ENCODE assay signal across 13 cellular contexts in genomic region chrX:71542825-71543224, GRCh38. TPM values are rescaled to one million over a fixed set of nuclear protein-coding genes. Genes with fewer than 3 reads are reported as not detected.
DNase-seq lines count a peak whose midpoint lies in the region; ATAC-seq and TF ChIP-seq lines count a peak whose summit lies in the region.
"Had no signal": no experiment of that assay in that cellular context is flagged by ENCODE, and none has a peak within 500 bp of the region (broad histone marks: within the 10 kb centered on the region; RNA-seq: fewer than 3 reads in every experiment).

No MANE protein-coding gene starts in this region.

- H2AFZ ChIP-seq in PC-3 (ENCODE audit: low read length), result no peak overlapping the region

- no peak for ATAC-seq in activated CD4-positive, alpha-beta T cell treated with anti-CD3 and anti-CD28 coated beads for 36 hours
- ATAC-seq in PC-3 (peak; percentile 24), body of pancreas (peak; percentile 25), psoas muscle (peak; percentile 60 to 74 (median 71))

- TF ChIP-seq POLR2A in body of pancreas (IDR thresholded peaks at IDR 0.05), result no peak

- peaks cover 58% of the 10 kb centered on the region for H3K36me3 ChIP-seq in PC-3 (ENCODE audit: low read depth, low read length)
- peaks cover 0 to 3% of the 10 kb centered on the region in 2 donors for H3K36me3 ChIP-seq in body of pancreas (replicated peaks in 1 of 2; ENCODE audit: insufficient read depth in 1 of 2, low read depth in 2 of 2)
- peaks cover 0 to 40% of the 10 kb centered on the region in 2 donors for H3K36me3 ChIP-seq in psoas muscle (ENCODE audit: insufficient read depth in 1 of 2, low read depth in 1 of 2)

- WGBS in body of pancreas, 2 donors, result 62 to 72% methylated on average over 2 of the region's 2 CpGs
- WGBS in psoas muscle, 3 donors, result 50 to 73% (median 53%) methylated on average over 2 of the region's 2 CpGs

- peaks cover 60% of the 10 kb centered on the region for H3K4me1 Mint-ChIP-seq in activated CD4-positive, alpha-beta T cell treated with anti-CD3 and anti-CD28 coated beads for 36 hours
- peaks cover 3% of the 10 kb centered on the region for H3K4me1 Mint-ChIP-seq in progenitor cell of endocrine pancreas (ENCODE audit: low read depth)

- no peak for TF ChIP-seq CTCF in PC-3 (conservative IDR thresholded peaks at IDR 0.05; ENCODE audit: low read depth, low read length)
- TF ChIP-seq CTCF in body of pancreas (IDR thresholded peaks at IDR 0.05), result no peak
- no peak for TF ChIP-seq CTCF in psoas muscle (IDR thresholded peaks at IDR 0.05)
- no peak for TF ChIP-seq CTCF in progenitor cell of endocrine pancreas (IDR thresholded peaks at IDR 0.05; ENCODE audit: unreplicated experiment)

- no peaks in the 10 kb centered on the region for H3K27me3 ChIP-seq in PC-3 (ENCODE audit: low read length)
- no peaks in the 10 kb centered on the region for H3K27me3 ChIP-seq in body of pancreas
- H3K27me3 ChIP-seq in psoas muscle (ENCODE audit: insufficient read depth in 3 of 3, low read length in 2 of 3), result peaks cover 0 to 3% (median 0%) of the 10 kb centered on the region in 3 donors

- BruUV-seq in PC-3 (replicated peaks; lab: Mats Ljungman, UMichigan), result TSS peak; percentile 57

- no peak for DNase-seq in activated CD4-positive, alpha-beta T cell treated with anti-CD3 and anti-CD28 coated beads for 36 hours
- no peak for DNase-seq in activated CD4-positive, alpha-beta T cell treated with anti-CD3 and anti-CD28 coated beads for 1 hour
- peak; percentile 20 for DNase-seq in PC-3
- no peak for DNase-seq in body of pancreas
- no peak for DNase-seq in psoas muscle
- DNase-seq in stimulated activated CD4-positive, alpha-beta T cell treated with anti-CD3 and anti-CD28 coated beads, Interleukin-12 subunit alpha, Interleukin-12 subunit beta, amount 100 ng/mL, for 4 hours, result no peak
- no peak for DNase-seq in progenitor cell of endocrine pancreas (ENCODE audit: low spot score, unreplicated experiment)
- DNase-seq in COR-L47 (lab: John Stamatoyannopoulos, UW), result no peak
- DNase-seq: amygdala; effector memory CD4-positive, alpha-beta T cell; NCI-H345; SIG-M5 had no signal

- H3K4me3 ChIP-seq in PC-3 (ENCODE audit: low read length) (peak overlapping the region; percentile 47), body of pancreas (no peak overlapping the region), psoas muscle (no peak overlapping the region)
- H3K4me3 ChIP-seq: tibial nerve had no signal

- H3K9me3 ChIP-seq in PC-3 (ENCODE audit: low read length) (no peaks in the 10 kb centered on the region), body of pancreas (no peaks in the 10 kb centered on the region), psoas muscle (no peaks in the 10 kb centered on the region)
- H3K9me3 ChIP-seq: tibial nerve had no signal

- peak overlapping the region; percentile 27; the same call in 1 of the 2 replicates for H3K9ac ChIP-seq in PC-3 (ENCODE audit: low read length)

- peak overlapping the region; percentile 87 for H3K27ac ChIP-seq in PC-3 (ENCODE audit: low read length)
- peak overlapping the region in 3 of 4 donors; percentile 25 to 62 (median 43) for H3K27ac ChIP-seq in body of pancreas
- H3K27ac ChIP-seq in psoas muscle, result peak overlapping the region; percentile 61

- intact Hi-C loops in activated CD4-positive, alpha-beta T cell treated with anti-CD3 and anti-CD28 coated beads for 36 hours (cut with DNase I, micrococcal nuclease), result no loop called here
- intact Hi-C loops in PC-3 (cut with micrococcal nuclease), result loop anchor here (1.0 kb wide), 2 partner anchors 11 to 61 kb away; no protein-coding TSS in a partner anchor
- intact Hi-C loops in body of pancreas (cut with DNase I), result no loop called here
- intact Hi-C loops in psoas muscle (cut with DNase I), result no loop called here

- POLR2A ChIA-PET in activated CD4-positive, alpha-beta T cell treated with anti-CD3 and anti-CD28 coated beads for 36 hours (lab: Charles Lee), result interaction anchor here (0.9 to 6.1 kb wide), 2 partner anchors 10 to 97 kb away, joined by 3 to 56 read pairs; partner anchors contain the start of gene OGT
- POLR2A ChIA-PET in PC-3 (lab: Charles Lee; ENCODE audit: unreplicated experiment), result interaction anchor here (1.0 kb wide), 1 partner anchor 8 kb away, joined by 12 read pairs; no protein-coding TSS in a partner anchor

- H3K27ac Mint-ChIP-seq in activated CD4-positive, alpha-beta T cell treated with anti-CD3 and anti-CD28 coated beads for 36 hours, result peak overlapping the region; percentile 98
- H3K27ac Mint-ChIP-seq in progenitor cell of endocrine pancreas, result no peak overlapping the region

- no peaks in the 10 kb centered on the region for H3K9me2 ChIP-seq in PC-3 (replicated peaks; ENCODE audit: low read length)

- H3K36me3 Mint-ChIP-seq in activated CD4-positive, alpha-beta T cell treated with anti-CD3 and anti-CD28 coated beads for 36 hours (ENCODE audit: low read depth), result peaks cover 75% of the 10 kb centered on the region
- peaks cover 11% of the 10 kb centered on the region for H3K36me3 Mint-ChIP-seq in progenitor cell of endocrine pancreas (ENCODE audit: insufficient read depth)

- CTCF ChIA-PET in activated CD4-positive, alpha-beta T cell treated with anti-CD3 and anti-CD28 coated beads for 36 hours (lab: Charles Lee), result interaction anchor here (1.4 to 1.6 kb wide), 2 partner anchors 8 to 109 kb away, joined by 3 to 6 read pairs; no protein-coding TSS in a partner anchor
- CTCF ChIA-PET in PC-3 (lab: Charles Lee), result interaction anchor here (0.7 kb wide), 1 partner anchor 304 kb away, joined by 3 read pairs; no protein-coding TSS in a partner anchor

- peaks cover 93% of the 10 kb centered on the region for H3K79me2 ChIP-seq in PC-3 (ENCODE audit: low read length)

- no peaks in the 10 kb centered on the region for H3K9me3 Mint-ChIP-seq in activated CD4-positive, alpha-beta T cell treated with anti-CD3 and anti-CD28 coated beads for 36 hours (ENCODE audit: low read depth)
- H3K9me3 Mint-ChIP-seq in progenitor cell of endocrine pancreas (ENCODE audit: low read depth), result peaks cover 4% of the 10 kb centered on the region

- peak overlapping the region; percentile 78 for H3K4me2 ChIP-seq in PC-3 (ENCODE audit: low read length)

- peaks cover 17% of the 10 kb centered on the region for H3F3A ChIP-seq in PC-3 (ENCODE audit: low read length, unreplicated experiment)

- peaks cover 56% of the 10 kb centered on the region for H3K4me1 ChIP-seq in PC-3 (ENCODE audit: insufficient read depth, low read length)
- H3K4me1 ChIP-seq in body of pancreas, result peaks cover 43% of the 10 kb centered on the region
- peaks cover 32% of the 10 kb centered on the region for H3K4me1 ChIP-seq in psoas muscle

- H4K20me1 ChIP-seq in PC-3 (ENCODE audit: low read length), result peaks cover 87% of the 10 kb centered on the region

- no peaks in the 10 kb centered on the region for H3K27me3 Mint-ChIP-seq in activated CD4-positive, alpha-beta T cell treated with anti-CD3 and anti-CD28 coated beads for 36 hours
- no peaks in the 10 kb centered on the region for H3K27me3 Mint-ChIP-seq in progenitor cell of endocrine pancreas

- peak overlapping the region; percentile 96 for H3K4me3 Mint-ChIP-seq in activated CD4-positive, alpha-beta T cell treated with anti-CD3 and anti-CD28 coated beads for 36 hours
- H3K4me3 Mint-ChIP-seq in progenitor cell of endocrine pancreas (ENCODE audit: low read depth), result no peak overlapping the region

RNA-seq across cellular contexts. Expression of gene OGT, which starts 9.9 kb away (rescaled TPM):
- 100 to 1,000 TPM; 331 to 339 TPM for total RNA-seq in activated CD4-positive, alpha-beta T cell treated with anti-CD3 and anti-CD28 coated beads for 36 hours
- total RNA-seq in PC-3 (2014; rRNA removed), result 94.2 and 99.8 TPM in 2 replicates
- 100 to 1,000 TPM; 180 to 184 TPM for total RNA-seq in body of pancreas
- total RNA-seq in psoas muscle, result 10 to 100 TPM; 40.9 to 64.1 (median 51.8) TPM
- 10 to 100 TPM; 17.2 to 63.0 (median 23.5) TPM for polyA plus RNA-seq in psoas muscle
- 143 and 146 TPM in 2 replicates for total RNA-seq in progenitor cell of endocrine pancreas

RNA-seq across cellular contexts. Expression of gene GCNA, which starts 35.4 kb away (rescaled TPM):
- 1 to 10 TPM; 3.1 to 3.5 TPM for total RNA-seq in activated CD4-positive, alpha-beta T cell treated with anti-CD3 and anti-CD28 coated beads for 36 hours
- total RNA-seq in PC-3 (2014; rRNA removed), result 1.6 and 2.9 TPM in 2 replicates
- total RNA-seq in body of pancreas, result 1 to 10 TPM; 3.6 to 6.9 TPM
- 1 to 10 TPM in 3 of 4 donors, under 1 TPM in 1; 0.98 to 7.5 (median 2.9) TPM for total RNA-seq in psoas muscle
- polyA plus RNA-seq in psoas muscle, result 1 to 10 TPM; 2.9 to 9.1 (median 4.7) TPM
- 2.7 and 3.9 TPM in 2 replicates for total RNA-seq in progenitor cell of endocrine pancreas
